ENCODE assay signal across 17 cellular contexts in genomic region chr10:131652416-131652815, GRCh38.
DNase-seq lines count a peak whose midpoint lies in the region; ATAC-seq, FAIRE-seq and TF ChIP-seq lines count a peak whose summit lies in the region.
"Had no signal": no experiment of that assay in that cellular context is flagged by ENCODE, and none has a peak within 500 bp of the region (broad histone marks: within the 10 kb centered on the region; RNA-seq: fewer than 3 reads in every experiment).

No MANE protein-coding gene starts in this region.

- H4K8ac ChIP-seq in H1 (ENCODE audit: extremely low read depth, insufficient read depth, low read length) = no peak overlapping the region

- no peak overlapping the region for H4K91ac ChIP-seq in H1 (replicated peaks; ENCODE audit: insufficient read length, low read length)

- no peak overlapping the region for H3K18ac ChIP-seq in H1 (ENCODE audit: extremely low read depth, low read length)

- H2BK120ac ChIP-seq in H1 (replicated peaks; ENCODE audit: low read depth, low read length) = no peak overlapping the region

- peaks cover 11% of the 10 kb centered on the region for H3K4me1 Mint-ChIP-seq in glutamatergic neuron (ENCODE audit: low read depth, unreplicated experiment)
- H3K4me1 Mint-ChIP-seq in naive thymus-derived CD8-positive, alpha-beta T cell = peaks cover 3 to 9% (median 6%) of the 10 kb centered on the region in 4 donors

- CTCF ChIA-PET in H1 (lab: Charles Lee; ENCODE audit: partially characterized antibody) = interaction anchor here (0.8 to 1.6 kb wide), 5 partner anchors 13 to 198 kb away, joined by 3 to 6 read pairs (median 3); no protein-coding TSS in a partner anchor
- CTCF ChIA-PET in GM10248 (lab: Yijun Ruan, JAX) = interaction anchor here (1.3 kb wide), 1 partner anchor 8 kb away, joined by 3 read pairs; no protein-coding TSS in a partner anchor

- peaks cover 4% of the 10 kb centered on the region for H3K9me3 Mint-ChIP-seq in glutamatergic neuron (ENCODE audit: unreplicated experiment)
- H3K9me3 Mint-ChIP-seq in naive thymus-derived CD8-positive, alpha-beta T cell = no peaks in the 10 kb centered on the region

- H3K4me1 ChIP-seq in H1 (replicated peaks in 1 of 4; ENCODE audit: control insufficient read depth in 3 of 4, insufficient read depth in 4 of 4, low read length in 3 of 4) = peaks cover 6 to 30% (median 18%) of the 10 kb centered on the region in 4 experiments
- H3K4me1 ChIP-seq: Caco-2 had no signal

- H3K36me3 Mint-ChIP-seq in glutamatergic neuron (ENCODE audit: unreplicated experiment) = no peaks in the 10 kb centered on the region
- no peaks in the 10 kb centered on the region for H3K36me3 Mint-ChIP-seq in naive thymus-derived CD8-positive, alpha-beta T cell

- 0 out of 2 replicates have a peak overlapping the region, but pooled peaks have one; percentile 19 for H2AK5ac ChIP-seq in H1 (ENCODE audit: low read depth, low read length)

- peak; percentile 41 for DNase-seq in activated CD8-positive, alpha-beta memory T cell treated with anti-CD3 and anti-CD28 coated beads for 24 hours
- DNase-seq in activated CD8-positive, alpha-beta memory T cell treated with anti-CD3 and anti-CD28 coated beads, Interleukin-2, amount 50 U/mL, for 4 hours = no peak
- DNase-seq in H1 (ENCODE audit: low read depth in 1 of 2, low spot score in 2 of 2) (peak in 1 of 2 experiments; percentile 49), glutamatergic neuron (no peak), amygdala (lab: John Stamatoyannopoulos, UW) (no peak), GM10248 (ENCODE audit: extremely low spot score) (no peak)
- no peak for DNase-seq in naive thymus-derived CD8-positive, alpha-beta T cell
- DNase-seq: 8988T, Caco-2, NCI-H1092, NCI-H82, Right ventricle myocardium superior had no signal

- H3K9ac ChIP-seq in H1 (replicated peaks in 1 of 4; ENCODE audit: extremely low read depth in 1 of 4, low read depth in 3 of 4, low read length in 3 of 4) (no peak overlapping the region), neural cell (ENCODE audit: low read length) (no peak overlapping the region)

- H3K79me2 ChIP-seq in H1 (ENCODE audit: control insufficient read depth in 1 of 2, insufficient read depth in 2 of 2, low read length in 2 of 2) (no peaks in the 10 kb centered on the region), neural cell (replicated peaks; ENCODE audit: insufficient read depth, low read length) (no peaks in the 10 kb centered on the region)

- H3K4me3 ChIP-seq in H1 (ENCODE audit: extremely low read depth in 1 of 4, insufficient read depth in 2 of 4, low read depth in 3 of 4, low read length in 4 of 4) (no peak overlapping the region), neural cell (ENCODE audit: low read length) (peak overlapping the region; percentile 57)
- H3K4me3 ChIP-seq: GM12878, K562 had no signal

- H3K9me3 ChIP-seq in H1 (ENCODE audit: insufficient read depth in 2 of 2, low read depth in 1 of 2, low read length in 1 of 2) (no peaks in the 10 kb centered on the region), neural cell (ENCODE audit: low read length) (no peaks in the 10 kb centered on the region)
- H3K9me3 ChIP-seq: Caco-2 had no signal

- H2BK12ac ChIP-seq in H1 (ENCODE audit: low read depth, low read length) = peak overlapping the region; percentile 92; the same call in 1 of the 2 replicates

- H3K23ac ChIP-seq in H1 (ENCODE audit: insufficient read length) = no peak overlapping the region

- no peak overlapping the region for H4K5ac ChIP-seq in H1 (ENCODE audit: insufficient read length, low read depth, low read length)

- TF ChIP-seq POLR2A in H1 (IDR thresholded peaks at IDR 0.05; ENCODE audit: control extremely low read depth in 1 of 2, low read depth in 2 of 2, low read length in 2 of 2) = no peak

- H3K23me2 ChIP-seq in H1 (ENCODE audit: low read depth, low read length) = peaks cover 3% of the 10 kb centered on the region; the same call in 1 of the 2 replicates

- TF ChIP-seq RAD21 in H1 (IDR thresholded peaks at IDR 0.05 in 1 of 2, conservative IDR thresholded peaks at IDR 0.05 in 1 of 2; ENCODE audit: low read depth in 2 of 2, low read length in 2 of 2) = no peak
- no peak for TF ChIP-seq RAD21 in neural cell (conservative IDR thresholded peaks at IDR 0.05)

- H3K4me2 ChIP-seq in H1 (ENCODE audit: insufficient read depth in 1 of 2, low read depth in 2 of 2, low read length in 2 of 2) (peak overlapping the region in 1 of 2 experiments; percentile 58; a peak in 2 of 4 replicates), neural cell (ENCODE audit: low read length) (no peak overlapping the region)

- H4K20me1 ChIP-seq in H1 (replicated peaks in 1 of 2; ENCODE audit: control insufficient read depth in 1 of 2, insufficient read depth in 2 of 2, low read length in 2 of 2) (no peaks in the 10 kb centered on the region), neural cell (ENCODE audit: insufficient read depth) (no peaks in the 10 kb centered on the region)

- H3K56ac ChIP-seq in H1 (replicated peaks; ENCODE audit: insufficient read length, low read depth, low read length) = no peak overlapping the region

- WGBS in H1 (ENCODE audit: extremely low coverage in 1 of 2, insufficient coverage in 1 of 2, insufficient read length in 1 of 2, insufficient replicate concordance in 2 of 2, low coverage in 1 of 2, low lambda C conversion rate in 2 of 2, missing lambda C conversion rate in 1 of 2), 2 experiments = 78% methylated on average over 13 of the region's 13 CpGs; no CpG with 5 or more reads in 1 of the 2 experiments

- H2AFZ ChIP-seq in H1 (ENCODE audit: low read length) (no peak overlapping the region), neural cell (ENCODE audit: low read depth, low read length) (no peak overlapping the region)

- TF ChIP-seq EP300 in H1 (IDR thresholded peaks at IDR 0.05; ENCODE audit: borderline replicate concordance in 1 of 2, low read depth in 2 of 2, low read length in 2 of 2) (no peak), neural cell (conservative IDR thresholded peaks at IDR 0.05; ENCODE audit: poor library complexity, severe bottlenecking) (no peak)

- no peaks in the 10 kb centered on the region for H3K9me2 ChIP-seq in neural cell (ENCODE audit: insufficient read depth, low read length)

- no peak for TF ChIP-seq CTCF in H1 (IDR thresholded peaks at IDR 0.05; ENCODE audit: control extremely low read depth in 1 of 3, insufficient read depth in 1 of 3, low read depth in 1 of 3, low read length in 3 of 3)
- TF ChIP-seq CTCF in neural cell (IDR thresholded peaks at IDR 0.05; ENCODE audit: poor library complexity, severe bottlenecking) = no peak
- no peak for TF ChIP-seq CTCF in glutamatergic neuron (IDR thresholded peaks at IDR 0.05; ENCODE audit: partially characterized antibody, unreplicated experiment)
- no peak for TF ChIP-seq CTCF in GM10248 (IDR thresholded peaks at IDR 0.05; ENCODE audit: control extremely low read depth, extremely low read depth, low read depth, missing control alignments)

- no peak overlapping the region for H3K27ac Mint-ChIP-seq in glutamatergic neuron (ENCODE audit: unreplicated experiment)
- no peak overlapping the region for H3K27ac Mint-ChIP-seq in naive thymus-derived CD8-positive, alpha-beta T cell

- H3K27ac ChIP-seq in H1 (ENCODE audit: low read depth, low read length) (no peak overlapping the region), neural cell (ENCODE audit: low read length) (peak overlapping the region; percentile 51)
- H3K27ac ChIP-seq: C4-2B had no signal

- H2BK15ac ChIP-seq in H1 (ENCODE audit: low read length) = peak overlapping the region; percentile 67; the same call in 1 of the 2 replicates

- POLR2A ChIA-PET in H1 (lab: Charles Lee; ENCODE audit: partially characterized antibody) = interaction anchor here (1.1 kb wide), 1 partner anchor 12 kb away, joined by 4 read pairs; no protein-coding TSS in a partner anchor
- POLR2A ChIA-PET in naive thymus-derived CD8-positive, alpha-beta T cell (lab: Charles Lee) = no interaction called here
- POLR2A ChIA-PET in GM10248 (lab: Yijun Ruan, JAX) = no interaction called here

- no peaks in the 10 kb centered on the region for H3K36me3 ChIP-seq in H1 (ENCODE audit: control insufficient read depth in 2 of 4, insufficient read depth in 4 of 4, low read length in 3 of 4)
- H3K36me3 ChIP-seq in neural cell (ENCODE audit: insufficient read depth, low read length) = no peaks in the 10 kb centered on the region

- no peak for FAIRE-seq in H1 (lab: Jason Lieb, UNC)
- FAIRE-seq: GM12878, K562 had no signal

- H2BK20ac ChIP-seq in H1 (ENCODE audit: low read length) = peak overlapping the region; percentile 72; the same call in 1 of the 2 replicates

- H3F3A ChIP-seq in neural cell (ENCODE audit: insufficient read depth, low read length, poor library complexity, severe bottlenecking) = no peaks in the 10 kb centered on the region

- no peak for ATAC-seq in naive thymus-derived CD8-positive, alpha-beta T cell
- ATAC-seq: GM12878, K562, Panc1 had no signal

- peak overlapping the region; percentile 71; the same call in 1 of the 2 replicates for H2BK5ac ChIP-seq in H1 (ENCODE audit: low read depth, low read length)

- no peak overlapping the region for H3K4ac ChIP-seq in H1 (replicated peaks; ENCODE audit: insufficient read length, low read depth, low read length)

- H3K27me3 ChIP-seq in H1 (replicated peaks in 1 of 4; ENCODE audit: control insufficient read depth in 3 of 4, extremely low read depth in 1 of 4, insufficient read depth in 3 of 4, low read length in 3 of 4) = no peaks in the 10 kb centered on the region; a peak in 2 of 7 replicates
- H3K27me3 ChIP-seq in neural cell (ENCODE audit: insufficient read depth, low read depth, low read length) = no peaks in the 10 kb centered on the region

- no peaks in the 10 kb centered on the region for H3K79me1 ChIP-seq in H1 (ENCODE audit: low read depth, low read length)

- H3K14ac ChIP-seq in H1 (ENCODE audit: insufficient read length) = no peak overlapping the region

- no peak overlapping the region for H3K4me3 Mint-ChIP-seq in glutamatergic neuron (ENCODE audit: unreplicated experiment)
- H3K4me3 Mint-ChIP-seq in naive thymus-derived CD8-positive, alpha-beta T cell = peak overlapping the region in 2 of 10 donors; percentile 13 to 64

- H3K27me3 Mint-ChIP-seq in glutamatergic neuron (ENCODE audit: unreplicated experiment) = peaks cover 7% of the 10 kb centered on the region
- H3K27me3 Mint-ChIP-seq in naive thymus-derived CD8-positive, alpha-beta T cell = peaks cover 9 to 53% (median 37%) of the 10 kb centered on the region in 5 donors

TF ChIP-seq in H1, 55 proteins besides CTCF, POLR2A, EP300 and RAD21 (continues in another document):
- TF ChIP-seq CHD1 (IDR thresholded peaks at IDR 0.05; ENCODE audit: low read depth, low read length) (no peak), NANOG (IDR thresholded peaks at IDR 0.05; ENCODE audit: insufficient read depth, low read depth, low read length, poor library complexity, severe bottlenecking) (no peak), NRF1 (IDR thresholded peaks at IDR 0.05; ENCODE audit: low read depth, low read length) (no peak), JUND (IDR thresholded peaks at IDR 0.05; ENCODE audit: low read length) (no peak)

TF ChIP-seq in neural cell, 6 proteins besides CTCF, POLR2A, EP300 and RAD21 (continues in another document):
- TF ChIP-seq POLR2AphosphoS5 (IDR thresholded peaks at IDR 0.05) = no peak
- no peak for TF ChIP-seq TAF1 (IDR thresholded peaks at IDR 0.05; ENCODE audit: low read depth)
- TF ChIP-seq EZH2 (IDR thresholded peaks at IDR 0.05; ENCODE audit: borderline replicate concordance, insufficient read depth, low read length, poor library complexity, severe bottlenecking) = no peak
- no peak for TF ChIP-seq SMC3 (conservative IDR thresholded peaks at IDR 0.05; ENCODE audit: poor library complexity)
